In the genomic region with DNA sequence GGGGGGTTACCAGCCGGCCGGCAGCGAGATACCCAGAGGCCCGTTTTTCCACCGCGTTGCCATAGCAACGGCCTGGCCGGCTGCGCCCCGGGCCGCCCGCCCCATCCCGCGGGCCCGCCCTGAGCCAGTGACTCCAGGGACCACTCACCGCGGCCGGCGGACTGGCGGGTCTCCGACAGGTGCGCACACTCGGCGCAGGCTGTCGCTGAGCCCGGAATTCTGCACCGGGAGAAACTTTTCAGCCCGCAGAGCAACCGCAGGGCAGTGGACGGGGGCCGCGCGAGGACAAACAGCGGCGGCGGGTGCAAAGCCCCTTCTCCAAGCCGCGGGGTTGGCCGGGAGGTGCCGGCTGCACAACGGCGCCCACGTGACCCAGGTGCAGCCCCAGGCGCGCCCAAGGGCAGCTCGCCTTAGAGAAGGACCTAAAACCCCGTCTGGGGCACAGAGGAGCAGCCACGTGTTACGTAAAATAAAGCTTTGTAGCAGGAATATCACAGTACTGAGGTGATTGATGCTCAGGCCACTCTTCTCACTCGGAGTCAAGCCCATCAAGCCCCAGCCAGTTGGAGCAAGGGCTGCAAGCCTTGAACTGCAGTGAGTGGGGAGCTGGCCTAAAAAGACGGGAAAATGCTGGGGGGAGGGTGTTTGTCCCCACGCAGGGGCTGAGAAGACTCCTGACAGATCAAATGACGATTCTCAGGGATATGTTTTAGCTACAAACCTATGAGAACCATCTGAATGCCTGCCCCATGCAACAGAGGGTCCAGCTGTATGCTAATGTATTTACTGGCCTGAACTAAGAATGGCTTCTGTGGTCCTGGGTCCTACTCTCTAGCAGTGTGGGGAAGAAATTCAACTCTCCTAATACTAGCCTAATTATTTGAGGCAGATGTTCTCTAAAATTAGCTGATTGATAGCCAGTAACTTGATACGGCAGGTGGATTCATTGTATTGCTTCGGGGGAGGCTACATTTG, we compare ENCODE assay signal across 8 cellular contexts. TPM values are rescaled to one million over a fixed set of nuclear protein-coding genes. Genes with fewer than 3 reads are reported as not detected.
DNase-seq lines count a peak whose midpoint lies in the region; ATAC-seq and TF ChIP-seq lines count a peak whose summit lies in the region.

A gene (minus strand): TSS at position 294 of the 975 bp plus-strand sequence. CDS start 119,323 bp downstream, outside the sequence.

- H4K91ac ChIP-seq in mesenchymal stem cell (ENCODE audit: low read length) = peak within 1 kb of the TSS; percentile 66

- no peak for TF ChIP-seq CTCF in GM12865 (IDR thresholded peaks at IDR 0.05; ENCODE audit: insufficient read depth, low read depth, low read length, missing control alignments)

- H2BK15ac ChIP-seq in mesenchymal stem cell (ENCODE audit: low read depth, poor library complexity, severe bottlenecking) = no peak within 1 kb of the TSS

- H3K9ac ChIP-seq in duodenal mucosa (ENCODE audit: low read depth in 1 of 2, low read length in 2 of 2) (peak within 1 kb of the TSS; percentile 13 to 65), mesenchymal stem cell (ENCODE audit: low read length) (peak within 1 kb of the TSS; percentile 67)

- peaks cover 3% of the 10 kb centered on the region; the same call in 1 of the 2 replicates for H3K4me1 ChIP-seq in SJCRH30
- peaks cover 0 to 12% of the 10 kb centered on the region in 2 donors for H3K4me1 ChIP-seq in duodenal mucosa (ENCODE audit: control insufficient read depth in 1 of 2, insufficient read depth in 2 of 2, low read length in 2 of 2)
- H3K4me1 ChIP-seq in mesenchymal stem cell (ENCODE audit: control insufficient read depth, insufficient read depth, low read depth, low read length) = peaks cover 3% of the 10 kb centered on the region

- H2BK5ac ChIP-seq in mesenchymal stem cell (ENCODE audit: low read depth, low read length, poor library complexity, severe bottlenecking) = no peak within 1 kb of the TSS

- H3K4me2 ChIP-seq in mesenchymal stem cell (ENCODE audit: low read length, poor library complexity, severe bottlenecking) = peak within 1 kb of the TSS; percentile 91

- H3K79me1 ChIP-seq in mesenchymal stem cell (replicated peaks; ENCODE audit: low read length, poor library complexity, severe bottlenecking) = peaks cover 5% of the 10 kb centered on the region

- peak; percentile 82 for DNase-seq in GM12865 (ENCODE audit: low read depth)
- peak; percentile 10 for DNase-seq in KBM-7
- DNase-seq in SJCRH30 = peak; percentile 72 to 75
- DNase-seq in mesenchymal stem cell = peak; percentile 13
- DNase-seq in middle frontal gyrus (ENCODE audit: extremely low spot score, low spot score) = no peak

- H3K27me3 ChIP-seq in SJCRH30 (no peaks in the 10 kb centered on the region), duodenal mucosa (ENCODE audit: control insufficient read depth in 1 of 2, insufficient read depth in 2 of 2, low read length in 2 of 2) (peaks cover 0 to 8% of the 10 kb centered on the region in 2 donors), mesenchymal stem cell (ENCODE audit: control insufficient read depth in 1 of 2, insufficient read depth in 1 of 2, low read length in 2 of 2) (peaks cover 0 to 23% of the 10 kb centered on the region in 2 experiments)

- WGBS in mesenchymal stem cell = 6% methylated on average over 55 of the region's 55 CpGs

- peak within 1 kb of the TSS in 1 of 2 experiments; percentile 48 for H3K18ac ChIP-seq in mesenchymal stem cell (ENCODE audit: low read depth in 1 of 2, low read length in 2 of 2)

- peak within 1 kb of the TSS; percentile 82 for H4K8ac ChIP-seq in mesenchymal stem cell (ENCODE audit: low read length)

- H3K27ac ChIP-seq in SJCRH30 = peak within 1 kb of the TSS; percentile 16; the same call in 1 of the 2 replicates
- H3K27ac ChIP-seq in duodenal mucosa (ENCODE audit: low read depth, low read length) = no peak within 1 kb of the TSS
- no peak within 1 kb of the TSS for H3K27ac ChIP-seq in mesenchymal stem cell (ENCODE audit: low read length, poor library complexity, severe bottlenecking)

- H3K4me1 Mint-ChIP-seq in stimulated activated naive CD8-positive, alpha-beta T cell treated with anti-CD3 and anti-CD28 coated beads, Interleukin-15, Interleukin-2, amounts not matched to agents 100 ng/mL and 50 ng/mL, for 24 hours (ENCODE audit: low read depth) = peaks cover 5% of the 10 kb centered on the region

- peak within 1 kb of the TSS; percentile 56 for H3K4me3 ChIP-seq in GM12865 (ENCODE audit: low read depth, low read length)
- H3K4me3 ChIP-seq in SJCRH30 = peak within 1 kb of the TSS; percentile 73
- H3K4me3 ChIP-seq in duodenal mucosa (ENCODE audit: low read depth in 1 of 2, low read length in 2 of 2) = peak within 1 kb of the TSS; percentile 70 to 78
- H3K4me3 ChIP-seq in mesenchymal stem cell (ENCODE audit: insufficient read depth in 1 of 2, low read depth in 1 of 2, low read length in 2 of 2) = peak within 1 kb of the TSS; percentile 77 to 78

- H3K14ac ChIP-seq in mesenchymal stem cell (ENCODE audit: low read length in 2 of 2) = peak within 1 kb of the TSS in 1 of 2 experiments; percentile 95

- peak within 1 kb of the TSS; percentile 79 for H3K4me3 Mint-ChIP-seq in stimulated activated naive CD8-positive, alpha-beta T cell treated with anti-CD3 and anti-CD28 coated beads, Interleukin-15, Interleukin-2, amounts not matched to agents 100 ng/mL and 50 ng/mL, for 24 hours

- ATAC-seq in GM21723 (IDR thresholded peaks at IDR 0.05; ENCODE audit: unreplicated experiment) = peak; percentile 95

- H3K9me3 ChIP-seq in SJCRH30 (replicated peaks) (no peaks in the 10 kb centered on the region), duodenal mucosa (ENCODE audit: control insufficient read depth in 1 of 2, low read length in 2 of 2) (no peaks in the 10 kb centered on the region), mesenchymal stem cell (ENCODE audit: control insufficient read depth, low read length) (no peaks in the 10 kb centered on the region)

- H3K23ac ChIP-seq in mesenchymal stem cell (ENCODE audit: low read length in 2 of 2) = peak within 1 kb of the TSS; percentile 59 to 64

- no peak within 1 kb of the TSS for H2BK12ac ChIP-seq in mesenchymal stem cell (ENCODE audit: low read length in 2 of 2)

- H2AK5ac ChIP-seq in mesenchymal stem cell (ENCODE audit: low read length, severe bottlenecking) = no peak within 1 kb of the TSS

- H3K36me3 Mint-ChIP-seq in stimulated activated naive CD8-positive, alpha-beta T cell treated with anti-CD3 and anti-CD28 coated beads, Interleukin-15, Interleukin-2, amounts not matched to agents 100 ng/mL and 50 ng/mL, for 24 hours (ENCODE audit: low read depth) = no peaks in the 10 kb centered on the region

- H2BK120ac ChIP-seq in mesenchymal stem cell (ENCODE audit: low read depth, low read length) = no peak within 1 kb of the TSS

- peak within 1 kb of the TSS in 1 of 2 experiments; percentile 15 for H3K4ac ChIP-seq in mesenchymal stem cell (ENCODE audit: low read depth in 1 of 2, low read length in 2 of 2)

- in situ Hi-C loops in KBM-7 (cut with MboI; ENCODE audit: low pct_unique_long_range_greater_than_20kb, low sequenced_read_pairs) = no loop called here

- H3K9me3 Mint-ChIP-seq in stimulated activated naive CD8-positive, alpha-beta T cell treated with anti-CD3 and anti-CD28 coated beads, Interleukin-15, Interleukin-2, amounts not matched to agents 100 ng/mL and 50 ng/mL, for 24 hours = no peaks in the 10 kb centered on the region

- H2AFZ ChIP-seq in mesenchymal stem cell (ENCODE audit: low read depth, low read length) = peak within 1 kb of the TSS; percentile 95

- peaks cover 58% of the 10 kb centered on the region for H3K27me3 Mint-ChIP-seq in stimulated activated naive CD8-positive, alpha-beta T cell treated with anti-CD3 and anti-CD28 coated beads, Interleukin-15, Interleukin-2, amounts not matched to agents 100 ng/mL and 50 ng/mL, for 24 hours

- no peaks in the 10 kb centered on the region for H3K36me3 ChIP-seq in SJCRH30
- no peaks in the 10 kb centered on the region for H3K36me3 ChIP-seq in duodenal mucosa (ENCODE audit: control insufficient read depth in 1 of 2, insufficient read depth in 2 of 2, low read length in 2 of 2)
- no peaks in the 10 kb centered on the region for H3K36me3 ChIP-seq in mesenchymal stem cell (ENCODE audit: control insufficient read depth in 1 of 2, insufficient read depth in 2 of 2, low read depth in 1 of 2, low read length in 2 of 2)

- peak within 1 kb of the TSS; percentile 50 for H3K27ac Mint-ChIP-seq in stimulated activated naive CD8-positive, alpha-beta T cell treated with anti-CD3 and anti-CD28 coated beads, Interleukin-15, Interleukin-2, amounts not matched to agents 100 ng/mL and 50 ng/mL, for 24 hours

RNA-seq across cellular contexts. Expression of the gene that starts here (rescaled TPM):
- total RNA-seq in SJCRH30 (2014; rRNA removed; shearing (Covaris generic)) = 4.7 and 6.6 TPM in 2 replicates
- polyA plus RNA-seq in mesenchymal stem cell (2013, experiment 1 of 2) = 1.9 TPM
- polyA plus RNA-seq in mesenchymal stem cell (2013, experiment 2 of 2) = 1.0 TPM
